In genomic region chr1:79259390-79260336, GRCh38 we compare ENCODE assay signal across 9 cellular contexts.
DNase-seq lines count a peak whose midpoint lies in the region; ATAC-seq and TF ChIP-seq lines count a peak whose summit lies in the region.
"Had no signal": no experiment of that assay in that cellular context is flagged by ENCODE, and none has a peak within 500 bp of the region (broad histone marks: within the 10 kb centered on the region; RNA-seq: fewer than 3 reads in every experiment).

No MANE protein-coding gene starts in this region.

- 14 to 41% methylated on average over 1 to 2 of the region's 5 CpGs for WGBS in endodermal cell (ENCODE audit: insufficient coverage in 1 of 2, insufficient read length in 1 of 2), 2 experiments
- 50% methylated on average over 5 of the region's 5 CpGs for WGBS in smooth muscle cell (ENCODE audit: low lambda C conversion rate)

- no peak overlapping the region for H2AFZ ChIP-seq in smooth muscle cell (ENCODE audit: low read depth)

- intact Hi-C loops in activated naive CD4-positive, alpha-beta T cell treated with anti-CD3 and anti-CD28 coated beads for 36 hours (cut with micrococcal nuclease), result no loop called here
- intact Hi-C loops in CD4-positive, alpha-beta memory T cell (cut with micrococcal nuclease), result no loop called here

- no peaks in the 10 kb centered on the region for H3K36me3 ChIP-seq in endodermal cell (ENCODE audit: control insufficient read depth, insufficient read depth, low read length)
- H3K36me3 ChIP-seq in smooth muscle cell (ENCODE audit: low read depth), result no peaks in the 10 kb centered on the region
- no peaks in the 10 kb centered on the region for H3K36me3 ChIP-seq in CD4-positive, alpha-beta memory T cell (ENCODE audit: insufficient read depth, low read length)

- H3K4me1 ChIP-seq in endodermal cell (ENCODE audit: control insufficient read depth, insufficient read depth, low read length), result peaks cover 5% of the 10 kb centered on the region
- H3K4me1 ChIP-seq in smooth muscle cell (ENCODE audit: low read depth), result peaks cover 10% of the 10 kb centered on the region
- H3K4me1 ChIP-seq in CD4-positive, alpha-beta memory T cell (ENCODE audit: insufficient read depth, low read length), result no peaks in the 10 kb centered on the region

- H3K4me2 ChIP-seq in smooth muscle cell, result no peak overlapping the region

- H3K79me2 ChIP-seq in smooth muscle cell (ENCODE audit: low read depth), result no peaks in the 10 kb centered on the region

- H3K9ac ChIP-seq in endodermal cell (ENCODE audit: extremely low read depth, low read length, poor library complexity, severe bottlenecking), result no peak overlapping the region
- H3K9ac ChIP-seq in smooth muscle cell (ENCODE audit: low read depth), result no peak overlapping the region

- H3K4me3 Mint-ChIP-seq in endodermal cell, result no peak overlapping the region
- no peak overlapping the region for H3K4me3 Mint-ChIP-seq in activated naive CD4-positive, alpha-beta T cell treated with anti-CD3 and anti-CD28 coated beads for 36 hours
- H3K4me3 Mint-ChIP-seq in CD4-positive, alpha-beta memory T cell, result no peak overlapping the region
- H3K4me3 Mint-ChIP-seq: activated B cell treated with CpG ODN at 0.5 μM for 24 hours had no signal

- POLR2A ChIA-PET in CD4-positive, alpha-beta memory T cell (lab: Charles Lee; ENCODE audit: partially characterized antibody), result no interaction called here

- H3K9me3 ChIP-seq in endodermal cell (ENCODE audit: control insufficient read depth, low read length) (no peaks in the 10 kb centered on the region), smooth muscle cell (replicated peaks; ENCODE audit: low read depth) (no peaks in the 10 kb centered on the region)
- H3K9me3 ChIP-seq in CD4-positive, alpha-beta memory T cell (ENCODE audit: control insufficient read depth in 1 of 2, low read length in 2 of 2), result no peaks in the 10 kb centered on the region

- ATAC-seq in GM21723 (IDR thresholded peaks at IDR 0.05; ENCODE audit: unreplicated experiment), result peak; percentile 86

- peak overlapping the region; percentile 45 for H3K27ac Mint-ChIP-seq in endodermal cell
- no peak overlapping the region for H3K27ac Mint-ChIP-seq in activated naive CD4-positive, alpha-beta T cell treated with anti-CD3 and anti-CD28 coated beads for 36 hours
- no peak overlapping the region for H3K27ac Mint-ChIP-seq in CD4-positive, alpha-beta memory T cell
- H3K27ac Mint-ChIP-seq: activated B cell treated with CpG ODN at 0.5 μM for 24 hours had no signal

- H3K27me3 ChIP-seq in endodermal cell (ENCODE audit: control insufficient read depth, insufficient read depth, low read length, poor library complexity, severe bottlenecking) (no peaks in the 10 kb centered on the region), smooth muscle cell (ENCODE audit: low read depth) (no peaks in the 10 kb centered on the region)
- no peaks in the 10 kb centered on the region for H3K27me3 ChIP-seq in CD4-positive, alpha-beta memory T cell (ENCODE audit: insufficient read depth, low read length)

- H3F3A ChIP-seq in smooth muscle cell (ENCODE audit: low read depth), result no peaks in the 10 kb centered on the region

- H3K27me3 Mint-ChIP-seq in endodermal cell (ENCODE audit: insufficient read depth), result no peaks in the 10 kb centered on the region
- no peaks in the 10 kb centered on the region for H3K27me3 Mint-ChIP-seq in activated naive CD4-positive, alpha-beta T cell treated with anti-CD3 and anti-CD28 coated beads for 36 hours (ENCODE audit: low read depth)
- H3K27me3 Mint-ChIP-seq in CD4-positive, alpha-beta memory T cell, result no peaks in the 10 kb centered on the region
- H3K27me3 Mint-ChIP-seq: activated B cell treated with CpG ODN at 0.5 μM for 24 hours had no signal

- H3K9me3 Mint-ChIP-seq in endodermal cell, result no peaks in the 10 kb centered on the region
- no peaks in the 10 kb centered on the region for H3K9me3 Mint-ChIP-seq in activated naive CD4-positive, alpha-beta T cell treated with anti-CD3 and anti-CD28 coated beads for 36 hours
- H3K9me3 Mint-ChIP-seq in CD4-positive, alpha-beta memory T cell, result peaks cover 0 to 4% (median 0%) of the 10 kb centered on the region in 8 donors
- H3K9me3 Mint-ChIP-seq: activated B cell treated with CpG ODN at 0.5 μM for 24 hours had no signal

- no peak for TF ChIP-seq POLR2A in NB4 (IDR thresholded peaks at IDR 0.05; ENCODE audit: extremely low read depth, insufficient read length)

- DNase-seq in GM04503 (ENCODE audit: low read depth), result peak; percentile 24
- DNase-seq in NB4 (ENCODE audit: low read depth), result peak; percentile 3
- DNase-seq in endodermal cell, result no peak
- no peak for DNase-seq in smooth muscle cell (lab: John Stamatoyannopoulos, UW; ENCODE audit: unreplicated experiment)
- DNase-seq in GF-D8 (lab: John Stamatoyannopoulos, UW), result no peak
- DNase-seq in activated naive CD4-positive, alpha-beta T cell treated with anti-CD3 and anti-CD28 coated beads for 36 hours, result no peak
- DNase-seq in CD4-positive, alpha-beta memory T cell, result no peak
- DNase-seq: activated B cell treated with CpG ODN at 0.5 μM for 24 hours had no signal

- H4K20me1 ChIP-seq in smooth muscle cell (ENCODE audit: low read depth), result no peaks in the 10 kb centered on the region

- TF ChIP-seq CTCF in NB4 (IDR thresholded peaks at IDR 0.05; ENCODE audit: low read depth, low read length) (no peak), endodermal cell (conservative IDR thresholded peaks at IDR 0.05) (peak; percentile 86), smooth muscle cell (IDR thresholded peaks at IDR 0.05; ENCODE audit: borderline replicate concordance, insufficient read depth, poor library complexity, severe bottlenecking) (peak; percentile 63)

- H3K4me1 Mint-ChIP-seq in endodermal cell, result peaks cover 30% of the 10 kb centered on the region
- no peaks in the 10 kb centered on the region for H3K4me1 Mint-ChIP-seq in activated naive CD4-positive, alpha-beta T cell treated with anti-CD3 and anti-CD28 coated beads for 36 hours (ENCODE audit: low read depth)
- no peaks in the 10 kb centered on the region for H3K4me1 Mint-ChIP-seq in CD4-positive, alpha-beta memory T cell
- H3K4me1 Mint-ChIP-seq: activated B cell treated with CpG ODN at 0.5 μM for 24 hours had no signal

- H3K4me3 ChIP-seq in NB4 (ENCODE audit: low read depth, low read length) (no peak overlapping the region), endodermal cell (ENCODE audit: low read length) (no peak overlapping the region), smooth muscle cell (no peak overlapping the region)
- H3K4me3 ChIP-seq in CD4-positive, alpha-beta memory T cell (ENCODE audit: low read length in 2 of 2), result no peak overlapping the region

- H3K36me3 Mint-ChIP-seq in endodermal cell (ENCODE audit: low read depth), result no peaks in the 10 kb centered on the region
- no peaks in the 10 kb centered on the region for H3K36me3 Mint-ChIP-seq in activated naive CD4-positive, alpha-beta T cell treated with anti-CD3 and anti-CD28 coated beads for 36 hours (ENCODE audit: low read depth)
- no peaks in the 10 kb centered on the region for H3K36me3 Mint-ChIP-seq in CD4-positive, alpha-beta memory T cell

- CTCF ChIA-PET in activated naive CD4-positive, alpha-beta T cell treated with anti-CD3 and anti-CD28 coated beads for 36 hours (lab: Charles Lee), result no interaction called here
- CTCF ChIA-PET in CD4-positive, alpha-beta memory T cell (lab: Charles Lee; ENCODE audit: partially characterized antibody), result no interaction called here

- H3K27ac ChIP-seq in endodermal cell (ENCODE audit: low read depth, low read length) (no peak overlapping the region), smooth muscle cell (ENCODE audit: low read depth) (no peak overlapping the region)
- no peak overlapping the region for H3K27ac ChIP-seq in CD4-positive, alpha-beta memory T cell (ENCODE audit: low read depth, low read length)

Comparison
In these comparisons a context has a peak if more than half of its experiments do, and no peak if none do; other contexts are left out.
1. DNase-seq: peak in GM04503 (single experiment) and NB4 (single experiment); none in endodermal cell (single experiment), smooth muscle cell (single experiment), GF-D8 (single experiment), activated naive CD4-positive, alpha-beta T cell treated with anti-CD3 and anti-CD28 coated beads for 36 hours (single experiment) and CD4-positive, alpha-beta memory T cell (0 of 5).